8 cellular contexts compared by ENCODE assay signal in the genomic region with DNA sequence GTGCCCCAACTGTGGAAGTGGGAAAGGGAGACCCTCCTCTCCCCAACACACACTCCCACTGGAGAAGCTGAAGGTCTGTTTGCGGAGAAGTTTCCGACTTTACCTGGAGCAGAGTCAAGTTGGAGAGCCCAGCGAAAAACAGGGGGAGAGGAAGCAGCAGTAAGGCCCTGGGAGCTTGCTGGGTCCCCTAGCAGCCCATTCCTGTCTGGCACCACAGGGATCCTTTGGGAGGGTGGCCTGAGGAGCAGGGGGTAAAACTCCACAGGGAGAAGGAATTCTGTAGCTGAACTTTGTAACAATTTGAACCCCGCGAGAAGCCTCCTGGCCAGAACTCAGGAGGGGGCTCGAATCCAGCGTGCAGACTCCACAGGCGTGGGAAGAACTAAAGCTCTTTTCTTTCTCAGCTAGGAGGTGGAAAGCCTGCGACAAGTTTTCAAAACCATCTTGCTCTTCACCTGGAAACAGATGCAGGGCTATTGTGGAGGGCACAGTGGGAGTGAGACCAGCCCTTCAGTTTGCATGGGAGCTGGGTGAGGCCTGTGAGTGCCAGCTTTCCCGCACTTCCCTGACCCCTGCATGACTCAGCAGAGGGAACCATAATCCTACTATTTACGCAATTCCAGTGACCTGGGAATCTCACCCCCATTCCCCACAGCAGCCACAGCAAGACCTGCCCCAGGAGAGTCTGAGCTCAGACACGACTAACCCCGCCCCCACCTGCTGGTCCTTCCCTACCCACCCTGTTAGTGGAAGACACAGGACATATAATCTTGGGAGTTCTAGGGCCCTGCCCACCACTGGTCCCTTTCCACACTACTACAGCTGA. TPM values are rescaled to one million over a fixed set of nuclear protein-coding genes. Genes with fewer than 3 reads are reported as not detected.
DNase-seq lines count a peak whose midpoint lies in the region; ATAC-seq and TF ChIP-seq lines count a peak whose summit lies in the region.

No MANE protein-coding gene starts in this region.

- no peak overlapping the region for H2BK5ac ChIP-seq in IMR-90 (ENCODE audit: low read depth, low read length, poor library complexity, severe bottlenecking)

- H3K4me1 ChIP-seq in IMR-90 (ENCODE audit: control insufficient read depth, insufficient read depth, low read length) (peaks cover 19% of the 10 kb centered on the region), adipocyte (ENCODE audit: control insufficient read depth, insufficient read depth, low read length) (peaks cover 23% of the 10 kb centered on the region)

- peak overlapping the region; percentile 32; the same call in 1 of the 2 replicates for H2BK120ac ChIP-seq in IMR-90 (ENCODE audit: low read depth, low read length)

- peak; percentile 57 for DNase-seq in IMR-90
- DNase-seq in adipocyte (ENCODE audit: low read depth), result peak; percentile 41
- peak; percentile 85 for DNase-seq in islet precursor cell
- DNase-seq in stimulated activated naive B cell treated with anti-CD40 and anti-IgM and Interleukin-4, amounts not matched to agents 10 μg/mL and 1 μg/mL and 100 μg/mL, for 72 hours, result no peak
- DNase-seq in AML-193 (lab: John Stamatoyannopoulos, UW), result no peak
- no peak for DNase-seq in NCI-H1048 (lab: John Stamatoyannopoulos, UW)

- WGBS in IMR-90 (ENCODE audit: extremely low coverage in 2 of 2, insufficient read length in 1 of 2), 2 experiments, result 80% methylated on average over 2 of the region's 13 CpGs; no CpG with 5 or more reads in 1 of the 2 experiments

- POLR2A ChIA-PET in IMR-90 (lab: Charles Lee; ENCODE audit: unreplicated experiment), result interaction anchor here (1.2 kb wide), 1 partner anchor 36 kb away, joined by 3 read pairs; a partner anchor contains a TSS

- H2AFZ ChIP-seq in IMR-90 (replicated peaks; ENCODE audit: low read length, poor library complexity), result no peak overlapping the region

- H2AK5ac ChIP-seq in IMR-90 (ENCODE audit: low read depth, low read length), result 0 out of 2 replicates have a peak overlapping the region, but pooled peaks have one; percentile 9

- H2BK20ac ChIP-seq in IMR-90 (ENCODE audit: low read depth, low read length), result no peak overlapping the region

- H3K36me3 Mint-ChIP-seq in stimulated activated naive B cell treated with anti-CD40 and anti-IgM and Interleukin-4, amounts not matched to agents 10 μg/mL and 1 μg/mL and 100 μg/mL, for 72 hours, result peaks cover 14 to 25% of the 10 kb centered on the region in 2 donors

- H4K8ac ChIP-seq in IMR-90 (ENCODE audit: low read depth in 2 of 2, low read length in 2 of 2), result peak overlapping the region in 1 of 2 experiments; percentile 61; a peak in 1 of 4 replicates

- H3K14ac ChIP-seq in IMR-90 (replicated peaks; ENCODE audit: low read depth, low read length), result peak overlapping the region; percentile 56; the same call in 1 of the 2 replicates

- peak overlapping the region; percentile 19; the same call in 1 of the 2 replicates for H4K91ac ChIP-seq in IMR-90 (ENCODE audit: insufficient read depth, low read depth, low read length)

- peak overlapping the region; percentile 83 to 86 for H3K4me3 Mint-ChIP-seq in stimulated activated naive B cell treated with anti-CD40 and anti-IgM and Interleukin-4, amounts not matched to agents 10 μg/mL and 1 μg/mL and 100 μg/mL, for 72 hours

- peak overlapping the region; percentile 29; the same call in 1 of the 2 replicates for H3K4me2 ChIP-seq in IMR-90 (ENCODE audit: low read depth, low read length)

- H3K27ac Mint-ChIP-seq in stimulated activated naive B cell treated with anti-CD40 and anti-IgM and Interleukin-4, amounts not matched to agents 10 μg/mL and 1 μg/mL and 100 μg/mL, for 72 hours, result peak overlapping the region; percentile 99

- peak overlapping the region; percentile 2; the same call in 1 of the 2 replicates for H4K5ac ChIP-seq in IMR-90 (ENCODE audit: low read depth, low read length)

- H3K9me3 Mint-ChIP-seq in stimulated activated naive B cell treated with anti-CD40 and anti-IgM and Interleukin-4, amounts not matched to agents 10 μg/mL and 1 μg/mL and 100 μg/mL, for 72 hours, result peaks cover 4 to 14% of the 10 kb centered on the region in 2 donors

- no peaks in the 10 kb centered on the region for H3K79me1 ChIP-seq in IMR-90 (ENCODE audit: low read depth in 1 of 2, low read length in 2 of 2)

- intact Hi-C loops in IMR-90 (cut with micrococcal nuclease), result no loop called here

- CTCF ChIA-PET in IMR-90 (lab: Yijun Ruan, JAX), result interaction anchor here (0.6 to 1.0 kb wide), 3 partner anchors 11 to 38 kb away, joined by 3 to 4 read pairs (median 3); no protein-coding TSS in a partner anchor

- no peaks in the 10 kb centered on the region for H3K27me3 Mint-ChIP-seq in stimulated activated naive B cell treated with anti-CD40 and anti-IgM and Interleukin-4, amounts not matched to agents 10 μg/mL and 1 μg/mL and 100 μg/mL, for 72 hours

- H3K27me3 ChIP-seq in IMR-90 (ENCODE audit: control insufficient read depth, insufficient read depth, low read length), result no peaks in the 10 kb centered on the region
- no peaks in the 10 kb centered on the region for H3K27me3 ChIP-seq in adipocyte (replicated peaks; ENCODE audit: control insufficient read depth, insufficient read depth, low read length)

- no peaks in the 10 kb centered on the region for H3K9me3 ChIP-seq in IMR-90 (ENCODE audit: control insufficient read depth, insufficient read depth, low read length)
- H3K9me3 ChIP-seq in adipocyte (ENCODE audit: control insufficient read depth, low read length), result no peaks in the 10 kb centered on the region

- H3K9ac ChIP-seq in IMR-90 (ENCODE audit: low read depth, low read length), result no peak overlapping the region
- H3K9ac ChIP-seq in adipocyte (ENCODE audit: low read length), result peak overlapping the region; percentile 69

- peaks cover 66 to 92% of the 10 kb centered on the region in 2 donors for H3K4me1 Mint-ChIP-seq in stimulated activated naive B cell treated with anti-CD40 and anti-IgM and Interleukin-4, amounts not matched to agents 10 μg/mL and 1 μg/mL and 100 μg/mL, for 72 hours

- no peak for TF ChIP-seq POLR2A in IMR-90 (IDR thresholded peaks at IDR 0.05; ENCODE audit: low read depth, low read length)

- H3K56ac ChIP-seq in IMR-90 (ENCODE audit: extremely low read depth, insufficient read depth, low read length), result no peak overlapping the region

- no TSS peak for BruUV-seq in IMR-90 (replicated peaks; lab: Mats Ljungman, UMichigan)

- dilution Hi-C loops in IMR-90 (cut with HindIII; ENCODE audit: low sequenced_read_pairs, unreplicated experiment), result no loop called here

- in situ Hi-C loops in IMR-90 (cut with MboI; ENCODE audit: low sequenced_read_pairs), result no loop called here

- H3K36me3 ChIP-seq in IMR-90 (ENCODE audit: control insufficient read depth, insufficient read depth, low read length), result no peaks in the 10 kb centered on the region
- no peaks in the 10 kb centered on the region for H3K36me3 ChIP-seq in adipocyte (ENCODE audit: control insufficient read depth, insufficient read depth, low read length, severe bottlenecking)

- H3K4me3 ChIP-seq in IMR-90 (ENCODE audit: insufficient read depth, low read depth, low read length) (no peak overlapping the region), adipocyte (ENCODE audit: low read length) (peak overlapping the region; percentile 71)

- H3K9me1 ChIP-seq in IMR-90 (ENCODE audit: insufficient read depth, low read length), result no peaks in the 10 kb centered on the region

- TF ChIP-seq CTCF in IMR-90 (conservative IDR thresholded peaks at IDR 0.05; ENCODE audit: low read depth, low read length), result no peak

- peak overlapping the region; percentile 14 for H3K4ac ChIP-seq in IMR-90 (ENCODE audit: low read depth, low read length)

- TF ChIP-seq RAD21 in IMR-90 (IDR thresholded peaks at IDR 0.05; ENCODE audit: low read length), result no peak

- H3K23ac ChIP-seq in IMR-90 (ENCODE audit: low read depth, low read length), result no peak overlapping the region

- no peak overlapping the region for H2BK15ac ChIP-seq in IMR-90 (ENCODE audit: low read depth, low read length)

- H2AK9ac ChIP-seq in IMR-90 (replicated peaks; ENCODE audit: low read depth, low read length, poor library complexity), result no peak overlapping the region

- H3K27ac ChIP-seq in IMR-90 (ENCODE audit: insufficient read depth, low read length), result 0 out of 2 replicates have a peak overlapping the region, but pooled peaks have one; percentile 4

- H3K18ac ChIP-seq in IMR-90 (ENCODE audit: low read depth, low read length), result no peak overlapping the region; the same call in 1 of the 2 replicates

- H4K20me1 ChIP-seq in IMR-90 (ENCODE audit: insufficient read depth, low read length), result no peaks in the 10 kb centered on the region

- ATAC-seq in IMR-90 (ENCODE audit: low read depth) (peak; percentile 38; the same call in 1 of the 2 replicates), HG02840 (IDR thresholded peaks at IDR 0.05; ENCODE audit: low FRiP score, unreplicated experiment) (no peak), HG02759 (IDR thresholded peaks at IDR 0.05; ENCODE audit: unreplicated experiment) (no peak)
- no peak for ATAC-seq in stimulated activated naive B cell treated with anti-CD40 and anti-IgM and Interleukin-4, amounts not matched to agents 10 μg/mL and 1 μg/mL and 100 μg/mL, for 72 hours (replicated peaks)

TF ChIP-seq in IMR-90, 13 proteins besides CTCF, POLR2A, EP300 and RAD21:
- TF ChIP-seq CEBPB (IDR thresholded peaks at IDR 0.05; ENCODE audit: low read depth, low read length) (peak; percentile 73), NFE2L2 (IDR thresholded peaks at IDR 0.05; ENCODE audit: low read depth, low read length) (peak; percentile 66), BHLHE40 (IDR thresholded peaks at IDR 0.05; ENCODE audit: low read depth, low read length) (no peak), FOS (IDR thresholded peaks at IDR 0.05; ENCODE audit: low read depth, low read length) (peak; percentile 31; the same call in 1 of the 2 replicates), MXI1 (IDR thresholded peaks at IDR 0.05; ENCODE audit: borderline replicate concordance, low read depth, low read length) (no peak)

RNA-seq across cellular contexts. Expression of a gene that starts 25.8 kb away (rescaled TPM):
- 2.3 and 2.5 TPM in 2 replicates for total RNA-seq in IMR-90 (2012; rRNA removed)
- polyA plus RNA-seq in IMR-90 (2012; rRNA removed), result 2.2 and 2.3 TPM in 2 replicates
- 1.1 and 1.5 TPM in 2 replicates for polyA plus RNA-seq in IMR-90 (2012; cell fraction: cytosol; rRNA removed)
- 1.1 and 3.5 TPM in 2 replicates for polyA plus RNA-seq in IMR-90 (2012; cell fraction: nucleus; rRNA removed; ENCODE audit: low replicate concordance)

RNA-seq across cellular contexts. Expression of a gene that starts 35.6 kb away (rescaled TPM):
- total RNA-seq in IMR-90 (2012; rRNA removed), result 6.1 TPM in 2 replicates
- polyA plus RNA-seq in IMR-90 (2012; rRNA removed), result 7.0 and 9.1 TPM in 2 replicates
- polyA plus RNA-seq in IMR-90 (2012; cell fraction: cytosol; rRNA removed), result 2.8 and 2.9 TPM in 2 replicates
- polyA plus RNA-seq in IMR-90 (2012; cell fraction: nucleus; rRNA removed; ENCODE audit: low replicate concordance), result 1.4 and 6.8 TPM in 2 replicates

Comparison
In these comparisons a context has a peak if more than half of its experiments do, and no peak if none do; other contexts are left out.
1. DNase-seq: peak in IMR-90 (single experiment), adipocyte (single experiment) and islet precursor cell (single experiment); none in stimulated activated naive B cell treated with anti-CD40 and anti-IgM and Interleukin-4, amounts not matched to agents 10 μg/mL and 1 μg/mL and 100 μg/mL, for 72 hours (single experiment), AML-193 (0 of 2) and NCI-H1048 (single experiment).